In the genomic region with DNA sequence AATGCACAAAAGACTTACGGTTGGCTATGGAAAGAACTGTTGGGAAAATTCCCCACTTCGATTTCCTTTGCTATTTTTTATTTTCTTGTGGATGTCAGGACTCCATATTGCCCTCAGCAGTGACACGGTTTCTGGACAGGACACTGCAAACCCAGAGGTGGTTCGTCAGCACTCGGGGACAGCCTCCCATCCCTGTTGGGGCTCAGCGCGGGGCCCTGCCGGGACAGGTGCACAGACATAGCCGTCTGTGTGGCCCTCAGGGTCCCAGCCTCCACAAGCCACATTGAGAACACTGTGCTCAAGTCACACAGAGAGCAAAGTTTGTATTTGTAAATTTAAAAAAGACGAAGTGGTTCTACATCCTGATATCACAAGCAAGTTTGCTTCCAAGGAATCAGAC, we compare ENCODE assay signal across 8 cellular contexts. TPM values are rescaled to one million over a fixed set of nuclear protein-coding genes. Genes with fewer than 3 reads are reported as not detected.
"Had no signal": no experiment of that assay in that cellular context is flagged by ENCODE, and none has a peak within 500 bp of the region (broad histone marks: within the 10 kb centered on the region; RNA-seq: fewer than 3 reads in every experiment).

No MANE protein-coding gene starts in this region.

- H3K4me1 Mint-ChIP-seq: IgD-negative memory B cell had no signal

- H3K36me3 ChIP-seq: HAP-1 had no signal

- H3K4me3 ChIP-seq: HAP-1 had no signal

- H3K9me3 ChIP-seq: HAP-1 had no signal

- H3K27me3 Mint-ChIP-seq: IgD-negative memory B cell had no signal

- H3K27ac Mint-ChIP-seq: HFFc6, IgD-negative memory B cell had no signal

- H3K27ac ChIP-seq: HL-60 had no signal

- H3K4me3 Mint-ChIP-seq: HFFc6, IgD-negative memory B cell had no signal

- DNase-seq: GOT3, HFFc6 had no signal

- H3K4me1 ChIP-seq: HAP-1 had no signal

RNA-seq across cellular contexts. Expression of gene MYT1L, which starts 38.7 kb away (rescaled TPM):
- total RNA-seq: H7, HepG2, HFFc6, HT1080 had no signal
